In the genomic region with DNA sequence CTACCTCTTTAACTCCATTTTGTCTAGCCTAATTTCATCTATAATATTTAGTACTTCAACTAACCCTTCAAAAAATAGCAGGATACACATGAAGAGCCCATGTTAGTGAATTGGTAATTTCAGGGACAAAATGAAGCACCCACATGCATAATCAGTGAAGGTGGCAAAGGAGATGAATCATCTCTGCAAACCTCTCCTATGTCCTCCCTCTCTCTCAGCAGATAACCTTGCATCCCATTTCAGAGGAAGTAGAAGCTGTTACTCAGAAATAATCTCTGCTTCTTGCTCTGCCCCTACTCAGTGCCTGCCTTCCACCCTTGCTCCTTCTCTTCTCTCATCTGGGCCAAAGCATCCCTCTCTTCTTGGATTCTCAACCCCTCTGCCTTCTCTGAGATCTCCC, we compare ENCODE assay signal across 1 cellular context.
TF ChIP-seq lines count a peak whose summit lies in the region.

No MANE protein-coding gene starts in this region.

TF ChIP-seq in endothelial cell of umbilical vein, 7 proteins besides CTCF, POLR2A, EP300 and RAD21:
- TF ChIP-seq FOS (IDR thresholded peaks at IDR 0.05; ENCODE audit: borderline replicate concordance, insufficient read depth, low read length): peak; percentile 66
- TF ChIP-seq GATA2 (IDR thresholded peaks at IDR 0.05; ENCODE audit: insufficient read depth, insufficient read length, low read depth, low read length): peak; percentile 29
- TF ChIP-seq EZH2 (IDR thresholded peaks at IDR 0.05; ENCODE audit: borderline replicate concordance, low read depth, low read length, severe bottlenecking): no peak
